Comparison of ENCODE assay signal across 9 cellular contexts in genomic region chr21:45471229-45472052, GRCh38.
A peak's percentile ranks its signal among the peaks of the same experiment; 100 is the strongest.
DNase-seq lines count a peak whose midpoint lies in the region; ATAC-seq and TF ChIP-seq lines count a peak whose summit lies in the region.
"Had no signal": no experiment of that assay in that cellular context is flagged by ENCODE, and none has a peak within 500 bp of the region (broad histone marks: within the 10 kb centered on the region; RNA-seq: fewer than 3 reads in every experiment).

No MANE protein-coding gene starts in this region.

- H3K36me3 ChIP-seq in lower lobe of right lung = peaks cover 18% of the 10 kb centered on the region
- H3K36me3 ChIP-seq in transverse colon = no peaks in the 10 kb centered on the region

- no peak overlapping the region for H3K4me3 ChIP-seq in lower lobe of right lung
- H3K4me3 ChIP-seq in transverse colon = no peak overlapping the region

- DNase-seq in SIG-M5 treated with dmso at 0.1 percent for 504 hours (lab: John Stamatoyannopoulos, UW; ENCODE audit: unreplicated experiment) (peak; percentile 51), SIG-M5 (lab: John Stamatoyannopoulos, UW) (no peak), caudate nucleus (lab: John Stamatoyannopoulos, UW) (peak in 3 of 61 donors; percentile 36 to 56 (median 48)), lower lobe of right lung (no peak), transverse colon (no peak), cerebellum (ENCODE audit: low spot score) (no peak)

- H3K27me3 ChIP-seq in lower lobe of right lung (ENCODE audit: low read depth) = no peaks in the 10 kb centered on the region
- H3K27me3 ChIP-seq in transverse colon = no peaks in the 10 kb centered on the region

- TF ChIP-seq POLR2A in transverse colon (IDR thresholded peaks at IDR 0.05) = no peak

- no peaks in the 10 kb centered on the region for H3K9me3 ChIP-seq in lower lobe of right lung
- no peaks in the 10 kb centered on the region for H3K9me3 ChIP-seq in transverse colon

- TF ChIP-seq CTCF in lower lobe of right lung (IDR thresholded peaks at IDR 0.05) = no peak
- TF ChIP-seq CTCF in transverse colon (IDR thresholded peaks at IDR 0.05) = no peak

- H3K4me1 ChIP-seq in lower lobe of right lung (peaks cover 35% of the 10 kb centered on the region), transverse colon (peaks cover 6 to 33% (median 13%) of the 10 kb centered on the region in 4 donors)

- no peak for TF ChIP-seq EP300 in transverse colon (IDR thresholded peaks at IDR 0.05; ENCODE audit: low read depth)

- H3K27ac ChIP-seq in caudate nucleus (ENCODE audit: low read depth, low read length) (peak overlapping the region; percentile 80), lower lobe of right lung (peak overlapping the region; percentile 81), transverse colon (peak overlapping the region; percentile 77 to 86 (median 81))
- H3K27ac ChIP-seq: 22Rv1 had no signal

- peak; percentile 10 to 37 for ATAC-seq in lower lobe of right lung
- ATAC-seq in HG02870 (IDR thresholded peaks at IDR 0.05; ENCODE audit: unreplicated experiment) = no peak
- ATAC-seq in HG02973 (IDR thresholded peaks at IDR 0.05; ENCODE audit: unreplicated experiment) = no peak

- WGBS in transverse colon (ENCODE audit: low coverage in 1 of 2), 2 donors = 45 to 80% methylated on average over 4 to 25 of the region's 26 CpGs

- intact Hi-C loops in lower lobe of right lung (cut with DNase I) = no loop called here
- intact Hi-C loops in transverse colon (cut with DNase I; ENCODE audit: low total_unique reads) = no loop called here

- in situ Hi-C loops in transverse colon (cut with MboI; ENCODE audit: low pct_ligation_motif_present in 1 of 4, low pct_unique_long_range_greater_than_20kb in 1 of 4, low sequenced_read_pairs in 3 of 4) = loop anchor here in 3 of 4 donors (10.0 to 25.0 kb wide), 3 partner anchors 123 to 309 kb away; partner anchors contain the start of gene POFUT2 (in 1 of the 3)

Comparison
In these comparisons a context has a peak if more than half of its experiments do, and no peak if none do; other contexts are left out.
1. ATAC-seq: peak in lower lobe of right lung (2 of 2); none in HG02870 (single experiment) and HG02973 (single experiment).
2. Peak in every context shown above with its lines, with median percentiles within 50 percentile points of each other: H3K27ac ChIP-seq.